34 cellular contexts compared by ENCODE assay signal in the genomic region with DNA sequence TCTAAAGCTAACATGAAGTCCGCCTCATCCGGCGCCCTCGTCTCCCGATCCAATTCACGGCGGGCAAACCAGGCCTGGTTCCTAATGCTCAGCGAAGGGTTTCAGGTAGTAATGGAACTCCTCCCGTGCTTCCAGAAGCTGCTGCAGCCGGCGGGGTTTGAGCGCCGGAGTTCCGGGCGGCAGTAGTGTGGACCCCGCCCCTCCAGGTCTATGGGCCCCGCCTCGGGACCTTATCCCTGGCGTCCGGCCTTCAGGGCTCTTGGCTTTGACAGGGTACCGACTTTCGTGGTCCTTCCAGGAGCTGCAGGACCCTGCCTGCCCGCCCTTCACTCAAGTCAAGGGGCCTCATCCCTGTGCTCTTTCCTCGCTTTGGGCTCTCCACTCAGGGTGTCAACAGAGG.
"Had no signal": no experiment of that assay in that cellular context is flagged by ENCODE, and none has a peak within 500 bp of the region (broad histone marks: within the 10 kb centered on the region; RNA-seq: fewer than 3 reads in every experiment).

No MANE protein-coding gene starts in this region.

- H3K27ac ChIP-seq: KMS-11 had no signal

- H3K4me3 ChIP-seq: MG63 had no signal

- H3K36me3 ChIP-seq: MG63 had no signal

- DNase-seq: Karpas-422, Kasumi-1, MG63, MM.1S, NCI-H1048, NCI-H1092, NCI-H1092 treated with DMSO at 0.1 percent for 48 hours, NCI-H1105, NCI-H1105 treated with DMSO at 0.1 percent for 48 hours, NCI-H1417, NCI-H1417 treated with DMSO at 0.1 percent for 48 hours, NCI-H1436, NCI-H1436 treated with DMSO at 0.1 percent for 48 hours, NCI-H146, NCI-H1694, NCI-H1694 treated with DMSO at 0.1 percent for 48 hours, NCI-H187, NCI-H187 treated with DMSO at 0.1 percent for 48 hours, NCI-H1930, NCI-H2029, NCI-H2029 treated with DMSO at 0.1 percent for 48 hours, NCI-H2081, NCI-H2081 treated with DMSO at 0.1 percent for 48 hours, NCI-H2107, NCI-H2171, NCI-H2171 treated with DMSO at 0.1 percent for 48 hours, NCI-H2227 treated with DMSO at 0.1 percent for 48 hours, NCI-H226, NCI-H345, NCI-H446, NCI-H446 treated with DMSO at 0.1 percent for 48 hours, NCI-H510A, NCI-H510A treated with DMSO at 0.1 percent for 48 hours had no signal

- H3K4me2 ChIP-seq: KMS-11 had no signal
